Comparison of ENCODE assay signal across 11 cellular contexts in genomic region chr14:61102549-61103466, GRCh38.
DNase-seq lines count a peak whose midpoint lies in the region; ATAC-seq, FAIRE-seq and TF ChIP-seq lines count a peak whose summit lies in the region.
"Had no signal": no experiment of that assay in that cellular context is flagged by ENCODE, and none has a peak within 500 bp of the region (broad histone marks: within the 10 kb centered on the region; RNA-seq: fewer than 3 reads in every experiment).

No MANE protein-coding gene starts in this region.

- H2BK12ac ChIP-seq in H9 (ENCODE audit: insufficient read length, low read depth, low read length) (peak overlapping the region; percentile 19), mesenchymal stem cell (ENCODE audit: low read length in 2 of 2) (peak overlapping the region; percentile 81 to 93)

- H3K14ac ChIP-seq in H9 (ENCODE audit: insufficient read depth, low read length) (peak overlapping the region; percentile 10; the same call in 1 of the 2 replicates), mesenchymal stem cell (ENCODE audit: low read length in 2 of 2) (peak overlapping the region in 1 of 2 experiments; percentile 56)

- H3K56ac ChIP-seq in H9 (ENCODE audit: insufficient read length, low read depth, low read length) = no peak overlapping the region

- no peak overlapping the region for H3K9ac ChIP-seq in H9 (ENCODE audit: extremely low read depth, insufficient read length, low read length)
- peak overlapping the region; percentile 80 for H3K9ac ChIP-seq in mesenchymal stem cell (ENCODE audit: low read length)

- no peak overlapping the region for H4K5ac ChIP-seq in H9 (ENCODE audit: insufficient read length, low read depth, low read length)

- no peaks in the 10 kb centered on the region for H3K79me2 ChIP-seq in H9 (ENCODE audit: insufficient read depth, low read length)

- DNase-seq in A549 (ENCODE audit: low read depth in 1 of 2, low spot score in 1 of 2) (peak in 1 of 2 experiments; percentile 85), H9 (no peak), mesenchymal stem cell (no peak), NCI-H187 (lab: John Stamatoyannopoulos, UW) (no peak), H4 (ENCODE audit: low spot score) (no peak)
- no peak for DNase-seq in activated naive CD8-positive, alpha-beta T cell treated with anti-CD3 and anti-CD28 coated beads, Interleukin-2, amount 10 ng/mL, durations not matched to agents 7 days and 5 days
- DNase-seq: anterior cingulate cortex, T-cell had no signal

- no peaks in the 10 kb centered on the region for H3K23me2 ChIP-seq in H9 (ENCODE audit: insufficient read length, low read depth, low read length, poor library complexity, severe bottlenecking)

- H3K4me1 Mint-ChIP-seq in H9 = peaks cover 49 to 52% of the 10 kb centered on the region in 2 experiments
- H3K4me1 Mint-ChIP-seq in activated naive CD8-positive, alpha-beta T cell treated with anti-CD3 and anti-CD28 coated beads, Interleukin-2, amount 10 ng/mL, durations not matched to agents 7 days and 5 days = peaks cover 7% of the 10 kb centered on the region
- H3K4me1 Mint-ChIP-seq: T-cell had no signal

- peak overlapping the region; percentile 31 for H2BK5ac ChIP-seq in H9 (ENCODE audit: insufficient read length, low read length)
- peak overlapping the region; percentile 91 for H2BK5ac ChIP-seq in mesenchymal stem cell (ENCODE audit: low read depth, low read length, poor library complexity, severe bottlenecking)

- H3K27me3 ChIP-seq in H9 (ENCODE audit: insufficient read depth, low read length) (no peaks in the 10 kb centered on the region), mesenchymal stem cell (ENCODE audit: control insufficient read depth in 1 of 2, insufficient read depth in 1 of 2, low read length in 2 of 2) (no peaks in the 10 kb centered on the region)

- no peak overlapping the region for H3K4ac ChIP-seq in H9 (ENCODE audit: low read depth, low read length)
- peak overlapping the region; percentile 90 to 91 for H3K4ac ChIP-seq in mesenchymal stem cell (ENCODE audit: low read depth in 1 of 2, low read length in 2 of 2)

- H2BK15ac ChIP-seq in H9 (ENCODE audit: low read depth, low read length) = no peak overlapping the region
- peak overlapping the region; percentile 74 for H2BK15ac ChIP-seq in mesenchymal stem cell (ENCODE audit: low read depth, poor library complexity, severe bottlenecking)

- peaks cover 18 to 40% (median 29%) of the 10 kb centered on the region in 3 experiments for H3K36me3 Mint-ChIP-seq in H9 (ENCODE audit: insufficient read depth in 1 of 3, low read depth in 3 of 3)
- no peaks in the 10 kb centered on the region for H3K36me3 Mint-ChIP-seq in activated naive CD8-positive, alpha-beta T cell treated with anti-CD3 and anti-CD28 coated beads, Interleukin-2, amount 10 ng/mL, durations not matched to agents 7 days and 5 days

- H3K9me3 ChIP-seq in A549 (no peaks in the 10 kb centered on the region), H9 (ENCODE audit: control insufficient read depth, low read depth, low read length) (peaks cover 4% of the 10 kb centered on the region), mesenchymal stem cell (ENCODE audit: control insufficient read depth, low read length) (no peaks in the 10 kb centered on the region)

- H2AK5ac ChIP-seq in H9 (ENCODE audit: insufficient read length, low read length) (peak overlapping the region; percentile 26), mesenchymal stem cell (ENCODE audit: low read length, severe bottlenecking) (peak overlapping the region; percentile 79)

- H3K27ac ChIP-seq in A549 (peak overlapping the region; percentile 89 to 97), H9 (ENCODE audit: insufficient read length, low read depth, low read length) (peak overlapping the region; percentile 85), mesenchymal stem cell (ENCODE audit: low read length, poor library complexity, severe bottlenecking) (peak overlapping the region; percentile 99)

- no peak for FAIRE-seq in A549 (lab: Jason Lieb, UNC)
- FAIRE-seq: D721Med had no signal

- no peaks in the 10 kb centered on the region for H4K20me1 ChIP-seq in H9 (ENCODE audit: control insufficient read depth, insufficient read depth, insufficient read length)

- peak; percentile 26 to 62; a peak in 4 of 6 replicates for ATAC-seq in A549
- ATAC-seq in activated naive CD8-positive, alpha-beta T cell treated with anti-CD3 and anti-CD28 coated beads, Interleukin-2, amount 10 ng/mL, durations not matched to agents 7 days and 5 days (ENCODE audit: low read depth) = no peak
- no peak for ATAC-seq in GM18519 (IDR thresholded peaks at IDR 0.05; ENCODE audit: low FRiP score, unreplicated experiment)
- ATAC-seq in HG03139 (IDR thresholded peaks at IDR 0.05; ENCODE audit: unreplicated experiment) = no peak
- ATAC-seq: T-cell had no signal

- no peak for TF ChIP-seq POLR2A in A549 (IDR thresholded peaks at IDR 0.05; ENCODE audit: low read length)

- H2BK20ac ChIP-seq in H9 (ENCODE audit: low read depth, low read length, poor library complexity, severe bottlenecking) = no peak overlapping the region

- TF ChIP-seq EP300 in A549 (IDR thresholded peaks at IDR 0.05) = 0 out of 5 replicates have a peak, but pooled peaks of 1 of the 2 experiments have one; percentile 15

- H3K23ac ChIP-seq in H9 (ENCODE audit: insufficient read length, low read depth, low read length) (no peak overlapping the region), mesenchymal stem cell (ENCODE audit: low read length in 2 of 2) (no peak overlapping the region)

- no peak overlapping the region for H4K8ac ChIP-seq in H9 (replicated peaks; ENCODE audit: insufficient read length, low read depth, low read length)
- H4K8ac ChIP-seq in mesenchymal stem cell (ENCODE audit: low read length) = peak overlapping the region; percentile 83

- H2BK120ac ChIP-seq in H9 (ENCODE audit: low read depth, low read length, poor library complexity, severe bottlenecking) (no peak overlapping the region), mesenchymal stem cell (ENCODE audit: low read depth, low read length) (peak overlapping the region; percentile 65)

- H2AFZ ChIP-seq in H9 (ENCODE audit: low read length) (no peak overlapping the region), mesenchymal stem cell (ENCODE audit: low read depth, low read length) (no peak overlapping the region)

- CTCF ChIA-PET in A549 (lab: Yijun Ruan, JAX) = interaction anchor here (0.7 to 1.4 kb wide), 2 partner anchors 12 to 446 kb away, joined by 3 read pairs; no protein-coding TSS in a partner anchor

- H3T11ph ChIP-seq in H9 (ENCODE audit: low read length) = no peak overlapping the region

- H3K27me3 Mint-ChIP-seq in H9 (ENCODE audit: low read depth) = no peaks in the 10 kb centered on the region; the same call in 1 of the 2 replicates
- H3K27me3 Mint-ChIP-seq in activated naive CD8-positive, alpha-beta T cell treated with anti-CD3 and anti-CD28 coated beads, Interleukin-2, amount 10 ng/mL, durations not matched to agents 7 days and 5 days = no peaks in the 10 kb centered on the region
- H3K27me3 Mint-ChIP-seq: T-cell had no signal

- TF ChIP-seq CTCF in A549 (IDR thresholded peaks at IDR 0.05) (no peak), H9 (conservative IDR thresholded peaks at IDR 0.05) (no peak)

- POLR2A ChIA-PET in A549 (lab: Yijun Ruan, JAX) = interaction anchor here (1.0 to 1.6 kb wide), 3 partner anchors 75 to 122 kb away, joined by 3 to 5 read pairs (median 4); partner anchors contain the start of genes SLC38A6 and TRMT5
- POLR2A ChIA-PET in activated naive CD8-positive, alpha-beta T cell treated with anti-CD3 and anti-CD28 coated beads, Interleukin-2, amount 10 ng/mL, durations not matched to agents 7 days and 5 days (lab: Charles Lee) = no interaction called here

- H3K18ac ChIP-seq in H9 (ENCODE audit: insufficient read length, low read depth, low read length) (peak overlapping the region; percentile 70), mesenchymal stem cell (ENCODE audit: low read depth in 1 of 2, low read length in 2 of 2) (peak overlapping the region; percentile 81 to 86)

- 0 out of 5 replicates have a peak, but pooled peaks of 1 of the 2 experiments have one; percentile 18 for TF ChIP-seq RAD21 in A549 (conservative IDR thresholded peaks at IDR 0.05 in 1 of 2, IDR thresholded peaks at IDR 0.05 in 1 of 2)

- 29% methylated on average over 10 of the region's 10 CpGs for WGBS in A549 (ENCODE audit: missing lambda C conversion rate)
- WGBS in H9 (ENCODE audit: extremely low coverage, insufficient read length, low lambda C conversion rate) = no CpG with 5 or more reads among the region's 10 CpGs
- WGBS in mesenchymal stem cell = 90% methylated on average over 8 of the region's 10 CpGs

- peaks cover 24 to 29% of the 10 kb centered on the region in 2 experiments for H3K9me3 Mint-ChIP-seq in H9
- no peaks in the 10 kb centered on the region for H3K9me3 Mint-ChIP-seq in activated naive CD8-positive, alpha-beta T cell treated with anti-CD3 and anti-CD28 coated beads, Interleukin-2, amount 10 ng/mL, durations not matched to agents 7 days and 5 days

- H3K79me1 ChIP-seq in H9 (ENCODE audit: insufficient read depth, low read depth, low read length, poor library complexity, severe bottlenecking) (no peaks in the 10 kb centered on the region), mesenchymal stem cell (replicated peaks; ENCODE audit: low read length, poor library complexity, severe bottlenecking) (no peaks in the 10 kb centered on the region)

- peaks cover 0 to 4% of the 10 kb centered on the region in 2 experiments for H3K36me3 ChIP-seq in mesenchymal stem cell (ENCODE audit: control insufficient read depth in 1 of 2, insufficient read depth in 2 of 2, low read depth in 1 of 2, low read length in 2 of 2)

- H4K91ac ChIP-seq in H9 (ENCODE audit: insufficient read length, low read depth, low read length) (peak overlapping the region; percentile 24), mesenchymal stem cell (ENCODE audit: low read length) (peak overlapping the region; percentile 81)

- H3K4me2 ChIP-seq in A549 (peak overlapping the region; percentile 69), H9 (ENCODE audit: insufficient read depth, insufficient read length, low read length) (no peak overlapping the region), mesenchymal stem cell (ENCODE audit: low read length, poor library complexity, severe bottlenecking) (no peak overlapping the region)

- H3K27ac Mint-ChIP-seq in H9 = peak overlapping the region; percentile 83 to 97 (median 92)
- peak overlapping the region; percentile 22 for H3K27ac Mint-ChIP-seq in activated naive CD8-positive, alpha-beta T cell treated with anti-CD3 and anti-CD28 coated beads, Interleukin-2, amount 10 ng/mL, durations not matched to agents 7 days and 5 days
- H3K27ac Mint-ChIP-seq: T-cell had no signal

- no peak overlapping the region for H3K4me3 Mint-ChIP-seq in H9
- no peak overlapping the region for H3K4me3 Mint-ChIP-seq in activated naive CD8-positive, alpha-beta T cell treated with anti-CD3 and anti-CD28 coated beads, Interleukin-2, amount 10 ng/mL, durations not matched to agents 7 days and 5 days
- H3K4me3 Mint-ChIP-seq: T-cell had no signal

- peaks cover 43% of the 10 kb centered on the region for H3K4me1 ChIP-seq in A549
- peaks cover 32% of the 10 kb centered on the region for H3K4me1 ChIP-seq in H9 (ENCODE audit: insufficient read depth, low read length)
- peaks cover 23% of the 10 kb centered on the region for H3K4me1 ChIP-seq in mesenchymal stem cell (ENCODE audit: control insufficient read depth, insufficient read depth, low read depth, low read length)

- H3K4me3 ChIP-seq in A549 = no peak overlapping the region
- H3K4me3 ChIP-seq in mesenchymal stem cell (ENCODE audit: insufficient read depth in 1 of 2, low read depth in 1 of 2, low read length in 2 of 2) = peak overlapping the region in 1 of 2 experiments; percentile 34

Comparison
In these comparisons a context has a peak if more than half of its experiments do, and no peak if none do; other contexts are left out.
1. ATAC-seq: peak in A549 (2 of 2); none in activated naive CD8-positive, alpha-beta T cell treated with anti-CD3 and anti-CD28 coated beads, Interleukin-2, amount 10 ng/mL, durations not matched to agents 7 days and 5 days (single experiment), GM18519 (single experiment) and HG03139 (single experiment).
2. Peak in every context shown above with its lines, with median percentiles within 50 percentile points of each other: H3K27ac ChIP-seq.